Comparison of ENCODE assay signal across 8 cellular contexts in genomic region chr3:20039765-20040475, GRCh38. TPM values are rescaled to one million over a fixed set of nuclear protein-coding genes. Genes with fewer than 3 reads are reported as not detected.
DNase-seq lines count a peak whose midpoint lies in the region; ATAC-seq and TF ChIP-seq lines count a peak whose summit lies in the region.

Gene KAT2B (plus strand): TSS chr3:20040446. CDS start chr3:20040478, 32 bp downstream.

- H2BK12ac ChIP-seq in mesenchymal stem cell (ENCODE audit: low read length in 2 of 2), result peak within 1 kb of the TSS in 1 of 2 experiments; percentile 93

- peak within 1 kb of the TSS; percentile 60 for H4K8ac ChIP-seq in mesenchymal stem cell (ENCODE audit: low read length)

- peak; percentile 45 for ATAC-seq in GM18873 (IDR thresholded peaks at IDR 0.05; ENCODE audit: low FRiP score, unreplicated experiment)
- ATAC-seq in HG03139 (IDR thresholded peaks at IDR 0.05; ENCODE audit: unreplicated experiment), result peak; percentile 51

- H3K27ac ChIP-seq in effector memory CD4-positive, alpha-beta T cell (ENCODE audit: insufficient read depth, low read length, poor library complexity, severe bottlenecking), result peak within 1 kb of the TSS; percentile 86
- peak within 1 kb of the TSS; percentile 62 for H3K27ac ChIP-seq in mesenchymal stem cell (ENCODE audit: low read length, poor library complexity, severe bottlenecking)

- H2BK5ac ChIP-seq in mesenchymal stem cell (ENCODE audit: low read depth, low read length, poor library complexity, severe bottlenecking), result peak within 1 kb of the TSS; percentile 74

- H3K14ac ChIP-seq in mesenchymal stem cell (ENCODE audit: low read length in 2 of 2), result no peak within 1 kb of the TSS

- peak within 1 kb of the TSS; percentile 80 for H2BK15ac ChIP-seq in mesenchymal stem cell (ENCODE audit: low read depth, poor library complexity, severe bottlenecking)

- peaks cover 26% of the 10 kb centered on the region for H3K4me1 ChIP-seq in effector memory CD4-positive, alpha-beta T cell (ENCODE audit: control insufficient read depth, insufficient read depth, low read length, poor library complexity, severe bottlenecking)
- H3K4me1 ChIP-seq in mesenchymal stem cell (ENCODE audit: control insufficient read depth, insufficient read depth, low read depth, low read length), result peaks cover 10% of the 10 kb centered on the region

- peak within 1 kb of the TSS; percentile 80 for H2AFZ ChIP-seq in mesenchymal stem cell (ENCODE audit: low read depth, low read length)

- H3K4me3 ChIP-seq in effector memory CD4-positive, alpha-beta T cell (ENCODE audit: insufficient read depth, low read depth, low read length, poor library complexity, severe bottlenecking), result peak within 1 kb of the TSS; percentile 76
- H3K4me3 ChIP-seq in mesenchymal stem cell (ENCODE audit: insufficient read depth in 1 of 2, low read depth in 1 of 2, low read length in 2 of 2), result peak within 1 kb of the TSS; percentile 90

- H2AK5ac ChIP-seq in mesenchymal stem cell (ENCODE audit: low read length, severe bottlenecking), result no peak within 1 kb of the TSS

- peak within 1 kb of the TSS in 1 of 2 experiments; percentile 23 for H3K23ac ChIP-seq in mesenchymal stem cell (ENCODE audit: low read length in 2 of 2)

- H2BK120ac ChIP-seq in mesenchymal stem cell (ENCODE audit: low read depth, low read length), result peak within 1 kb of the TSS; percentile 64

- peak; percentile 58 for TF ChIP-seq CTCF in AG09319 (IDR thresholded peaks at IDR 0.05; ENCODE audit: low read depth, low read length)

- H3K4me2 ChIP-seq in mesenchymal stem cell (ENCODE audit: low read length, poor library complexity, severe bottlenecking), result peak within 1 kb of the TSS; percentile 99

- H3K4ac ChIP-seq in mesenchymal stem cell (ENCODE audit: low read depth in 1 of 2, low read length in 2 of 2), result peak within 1 kb of the TSS; percentile 47 to 61

- DNase-seq in AG09319 (ENCODE audit: extremely low read depth, low read depth) (no peak), NCI-H748 treated with DMSO at 0.1 percent for 48 hours (lab: John Stamatoyannopoulos, UW) (peak; percentile 2), mesenchymal stem cell (peak; percentile 82)
- peak; percentile 93 for DNase-seq in activated CD8-positive, alpha-beta memory T cell treated with anti-CD3 and anti-CD28 coated beads for 24 hours
- DNase-seq in effector memory CD4-positive, alpha-beta T cell, result peak; percentile 71 to 78 (median 77)
- peak; percentile 71 for DNase-seq in stimulated activated CD8-positive, alpha-beta memory T cell treated with anti-CD3 and anti-CD28 coated beads, Interleukin-15, amount 100 ng/mL, for 1 hour (ENCODE audit: low read depth)

- peaks cover 15% of the 10 kb centered on the region for H3K79me1 ChIP-seq in mesenchymal stem cell (replicated peaks; ENCODE audit: low read length, poor library complexity, severe bottlenecking)

- peak within 1 kb of the TSS; percentile 94 for H4K91ac ChIP-seq in mesenchymal stem cell (ENCODE audit: low read length)

- 0% methylated on average over 5 of the region's 66 CpGs for WGBS in mesenchymal stem cell

- peak within 1 kb of the TSS; percentile 80 for H3K9ac ChIP-seq in mesenchymal stem cell (ENCODE audit: low read length)

- peak within 1 kb of the TSS; percentile 82 to 94 for H3K18ac ChIP-seq in mesenchymal stem cell (ENCODE audit: low read depth in 1 of 2, low read length in 2 of 2)

- H3K27me3 ChIP-seq in effector memory CD4-positive, alpha-beta T cell (replicated peaks; ENCODE audit: control insufficient read depth, insufficient read depth, low read length, poor library complexity, severe bottlenecking), result no peaks in the 10 kb centered on the region
- H3K27me3 ChIP-seq in mesenchymal stem cell (ENCODE audit: control insufficient read depth in 1 of 2, insufficient read depth in 1 of 2, low read length in 2 of 2), result no peaks in the 10 kb centered on the region

- no peaks in the 10 kb centered on the region for H3K36me3 ChIP-seq in effector memory CD4-positive, alpha-beta T cell (ENCODE audit: control insufficient read depth, insufficient read depth, low read length)
- no peaks in the 10 kb centered on the region for H3K36me3 ChIP-seq in mesenchymal stem cell (ENCODE audit: control insufficient read depth in 1 of 2, insufficient read depth in 2 of 2, low read depth in 1 of 2, low read length in 2 of 2)

- no peaks in the 10 kb centered on the region for H3K9me3 ChIP-seq in effector memory CD4-positive, alpha-beta T cell (ENCODE audit: control insufficient read depth, low read length)
- no peaks in the 10 kb centered on the region for H3K9me3 ChIP-seq in mesenchymal stem cell (ENCODE audit: control insufficient read depth, low read length)

RNA-seq across cellular contexts. Expression of gene KAT2B, which starts in this region (rescaled TPM):
- polyA plus RNA-seq in mesenchymal stem cell (2013, experiment 1 of 2), result 6.0 TPM
- polyA plus RNA-seq in mesenchymal stem cell (2013, experiment 2 of 2), result 5.4 TPM
